In the genomic region with DNA sequence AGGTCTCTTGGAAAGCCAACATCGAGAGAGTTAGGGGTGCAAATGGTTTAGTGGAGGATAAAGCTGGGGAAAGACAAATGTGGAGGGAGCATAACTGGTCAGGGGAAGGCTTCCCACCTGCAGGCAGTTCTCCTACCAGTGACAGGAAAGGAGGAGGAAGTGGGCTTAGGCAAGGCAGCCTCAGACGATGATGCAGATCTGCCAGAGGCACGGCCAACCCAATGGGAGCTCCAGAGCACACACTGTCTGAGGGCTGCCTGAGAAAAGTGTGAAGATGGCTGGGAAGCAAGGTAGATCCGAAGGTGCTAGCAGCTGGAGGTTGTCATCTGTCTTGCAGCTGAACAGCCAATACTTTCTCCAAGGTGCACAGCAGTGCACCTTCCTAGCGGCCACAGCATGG, we compare ENCODE assay signal across 26 cellular contexts.
"Had no signal": no experiment of that assay in that cellular context is flagged by ENCODE, and none has a peak within 500 bp of the region (broad histone marks: within the 10 kb centered on the region; RNA-seq: fewer than 3 reads in every experiment).

No MANE protein-coding gene starts in this region.

- H3K4me1 ChIP-seq: breast epithelium, SJSA1 had no signal

- H3K27me3 ChIP-seq: adrenal gland, breast epithelium, MG63, SJSA1 had no signal

- H3K27ac ChIP-seq: adrenal gland, breast epithelium, SJSA1 had no signal

- ATAC-seq: activated CD8-positive, alpha-beta T cell treated with anti-CD3 and anti-CD28 coated beads, Interleukin-2, amount 10 ng/mL, durations not matched to agents 7 days and 5 days; PC-3; SK-N-SH treated with all-trans-retinoic acid at 6 μM for 48 hours had no signal

- DNase-seq: activated CD4-positive, alpha-beta T cell treated with anti-CD3 and anti-CD28 coated beads for 48 hours; activated CD4-positive, alpha-beta T cell treated with anti-CD3 and anti-CD28 coated beads, Interleukin-2, amount 50 U/mL, for 4 hours; activated CD4-positive, CD25-positive, alpha-beta regulatory T cell treated with anti-CD3 and anti-CD28 coated beads, Interleukin-2, amount 50 U/mL, for 72 hours; activated CD8-positive, alpha-beta memory T cell treated with anti-CD3 and anti-CD28 coated beads, Interleukin-2, amount 50 U/mL, for 48 hours; activated CD8-positive, alpha-beta T cell treated with anti-CD3 and anti-CD28 coated beads, Interleukin-2, amount 10 ng/mL, durations not matched to agents 7 days and 5 days; activated naive CD4-positive, alpha-beta T cell treated with anti-CD3 and anti-CD28 coated beads, Interleukin-2, amount 50 U/mL, for 16 hours; activated naive CD8-positive, alpha-beta T cell treated with anti-CD3 and anti-CD28 coated beads, Interleukin-2, amount 10 ng/mL, durations not matched to agents 7 days and 5 days; activated T-cell treated with anti-CD3 and anti-CD28 coated beads, Interleukin-2, amount 50 U/mL, for 1 hour; adrenal gland; anterior cingulate cortex; central memory CD4-positive, alpha-beta T cell; MG63; MV-4-11; NCI-H1092 treated with DMSO at 0.1 percent for 48 hours; NCI-H1417 treated with DMSO at 0.1 percent for 48 hours; NCI-H187; NCI-H2081; NCI-H446; NCI-H524; PC-3; SHP77; SW 1271 had no signal

- H3K4me3 ChIP-seq: adrenal gland, breast epithelium, MG63, SJSA1 had no signal

- H3K9me3 ChIP-seq: adrenal gland, SJSA1 had no signal

- H3K36me3 ChIP-seq: adrenal gland, breast epithelium, MG63, SJSA1 had no signal

- FAIRE-seq: RCC 7860 had no signal
